ENCODE assay signal across 1 cellular context in genomic region chr2:201978333-201978732, GRCh38.
TF ChIP-seq lines count a peak whose summit lies in the region.

No MANE protein-coding gene starts in this region.

TF ChIP-seq in GM12878, 131 proteins besides CTCF, POLR2A, EP300 and RAD21:
- TF ChIP-seq POLR2AphosphoS2 (IDR thresholded peaks at IDR 0.05; ENCODE audit: low read depth, low read length) (no peak), SIX5 (IDR thresholded peaks at IDR 0.05; ENCODE audit: low read depth, low read length, severe bottlenecking) (no peak)
